In the genomic region with DNA sequence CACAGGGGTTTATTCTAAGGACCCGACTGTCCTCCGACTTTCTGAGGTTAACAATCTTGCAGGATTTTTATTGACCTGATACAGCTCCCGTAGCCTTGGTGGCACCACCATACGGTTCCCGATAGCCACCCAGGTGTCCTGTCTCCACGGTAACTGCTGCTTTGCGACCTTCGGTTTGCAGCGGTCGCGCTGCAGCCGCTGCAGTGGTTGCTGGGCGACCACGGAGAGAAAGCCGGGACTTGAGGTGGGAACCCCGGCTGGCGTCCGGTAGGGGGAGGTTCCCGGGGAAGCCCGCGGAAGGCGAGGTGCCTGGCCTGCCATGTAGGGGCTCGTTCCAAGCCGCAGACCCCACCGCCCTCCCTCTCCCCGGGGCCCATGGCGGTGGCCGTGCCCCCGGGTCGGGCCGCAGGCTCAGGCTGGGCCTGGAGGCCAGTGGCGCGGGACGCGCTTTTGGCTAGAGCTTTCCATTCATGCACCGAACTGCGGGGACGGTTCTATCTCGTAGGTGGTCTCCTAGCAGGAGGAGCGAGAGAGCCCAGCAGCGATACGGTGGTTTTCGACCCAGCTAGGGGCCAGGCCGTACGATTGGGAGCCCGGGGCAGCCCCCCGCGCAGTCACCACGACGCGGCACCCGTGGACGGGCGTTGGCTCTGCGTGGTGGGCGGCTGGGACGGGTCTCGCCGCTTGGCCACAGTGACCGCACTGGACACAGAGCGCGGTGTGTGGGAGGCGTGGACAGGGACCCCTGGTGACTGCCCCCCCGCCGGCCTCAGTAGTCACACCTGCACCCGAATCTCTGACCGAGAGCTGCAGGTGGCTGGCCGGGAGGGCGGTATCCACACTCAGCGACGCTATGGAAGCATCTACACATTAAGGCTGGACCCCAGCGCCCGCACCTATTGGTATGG, we compare ENCODE assay signal across 8 cellular contexts. TPM values are rescaled to one million over a fixed set of nuclear protein-coding genes. Genes with fewer than 3 reads are reported as not detected.
DNase-seq lines count a peak whose midpoint lies in the region; ATAC-seq and TF ChIP-seq lines count a peak whose summit lies in the region.

A gene with protein sequence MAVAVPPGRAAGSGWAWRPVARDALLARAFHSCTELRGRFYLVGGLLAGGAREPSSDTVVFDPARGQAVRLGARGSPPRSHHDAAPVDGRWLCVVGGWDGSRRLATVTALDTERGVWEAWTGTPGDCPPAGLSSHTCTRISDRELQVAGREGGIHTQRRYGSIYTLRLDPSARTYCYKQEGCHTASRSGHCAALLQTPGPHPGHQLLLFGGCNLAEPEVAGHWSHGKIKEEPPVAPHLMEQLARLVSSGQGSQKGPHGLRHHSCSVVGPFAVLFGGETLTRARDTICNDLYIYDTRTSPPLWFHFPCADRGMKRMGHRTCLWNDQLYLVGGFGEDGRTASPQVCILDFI (plus strand): TSS at position 201 of the 908 bp plus-strand sequence. CDS start 175 bp downstream, at position 376.

- H3K36me3 ChIP-seq in mucosa of descending colon (ENCODE audit: low read depth) = no peaks in the 10 kb centered on the region

- H3K9me3 ChIP-seq in mucosa of descending colon = no peaks in the 10 kb centered on the region

- intact Hi-C loops in mucosa of descending colon (cut with DNase I, micrococcal nuclease) = loop anchor here (5.0 to 10.0 kb wide), 3 partner anchors 51 to 104 kb away; a partner anchor contains a TSS

- peak within 1 kb of the TSS; percentile 75 for H3K27ac ChIP-seq in 22Rv1

- DNase-seq in NCI-H510A (lab: John Stamatoyannopoulos, UW) (peak; percentile 92), epithelial cell of proximal tubule (ENCODE audit: low read depth) (no peak), mucosa of descending colon (peak; percentile 90 to 93 (median 93))
- DNase-seq in activated T-cell treated with anti-CD3 and anti-CD28 coated beads, Interleukin-2, amount 50 U/mL, for 1 hour = peak; percentile 64
- DNase-seq in stimulated activated CD8-positive, alpha-beta memory T cell treated with anti-CD3 and anti-CD28 coated beads, Interleukin-7, amount 100 ng/mL, for 24 hours (ENCODE audit: low read depth) = peak; percentile 43

- TF ChIP-seq CTCF in 22Rv1 (IDR thresholded peaks at IDR 0.05) (no peak), epithelial cell of proximal tubule (conservative IDR thresholded peaks at IDR 0.05; ENCODE audit: low read depth, low read length) (peak; percentile 17), mucosa of descending colon (IDR thresholded peaks at IDR 0.05) (peak; percentile 8)

- H3K4me3 ChIP-seq in epithelial cell of proximal tubule (ENCODE audit: low read depth, low read length) (peak within 1 kb of the TSS; percentile 98), mucosa of descending colon (peak within 1 kb of the TSS; percentile 50)

- ATAC-seq in GM18520 (IDR thresholded peaks at IDR 0.05; ENCODE audit: unreplicated experiment) (peak; percentile 78), HG03045 (IDR thresholded peaks at IDR 0.05; ENCODE audit: unreplicated experiment) (peak; percentile 65), mucosa of descending colon (peak; percentile 95)

- no peaks in the 10 kb centered on the region for H3K4me1 ChIP-seq in mucosa of descending colon (ENCODE audit: low read depth)

RNA-seq across cellular contexts. Expression of the gene that starts here (rescaled TPM):
- total RNA-seq in epithelial cell of proximal tubule (2.6 and 6.5 TPM in 2 replicates), mucosa of descending colon (10 to 100 TPM in 1 of 3 donors, 1 to 10 TPM in 2; 9.5 to 10.7 (median 9.7) TPM)
